12 cellular contexts compared by ENCODE assay signal in genomic region chr11:62755086-62755615, GRCh38. TPM values are rescaled to one million over a fixed set of nuclear protein-coding genes. Genes with fewer than 3 reads are reported as not detected.
A peak's percentile ranks its signal among the peaks of the same experiment; 100 is the strongest.
DNase-seq lines count a peak whose midpoint lies in the region; ATAC-seq and TF ChIP-seq lines count a peak whose summit lies in the region.
"Had no signal": no experiment of that assay in that cellular context is flagged by ENCODE, and none has a peak within 500 bp of the region (broad histone marks: within the 10 kb centered on the region; RNA-seq: fewer than 3 reads in every experiment).

No MANE protein-coding gene starts in this region.

- no peaks in the 10 kb centered on the region for H3K9me3 ChIP-seq in T-helper 17 cell (ENCODE audit: control insufficient read depth, low read length, poor library complexity, severe bottlenecking)
- H3K9me3 ChIP-seq: ascending aorta, uterus had no signal

- H3K27ac Mint-ChIP-seq in activated naive CD4-positive, alpha-beta T cell treated with anti-CD3 and anti-CD28 coated beads, Interleukin-2, amount 10 ng/mL, durations not matched to agents 7 days and 5 days, result peak overlapping the region; percentile 71
- peak overlapping the region; percentile 94 for H3K27ac Mint-ChIP-seq in T-helper 17 cell
- peak overlapping the region; percentile 45 for H3K27ac Mint-ChIP-seq in glutamatergic neuron (ENCODE audit: unreplicated experiment)
- no peak overlapping the region for H3K27ac Mint-ChIP-seq in stimulated activated memory B cell treated with anti-CD40 and anti-IgM and Interleukin-4, amounts not matched to agents 10 μg/mL and 1 μg/mL and 100 μg/mL, for 72 hours

- H3K4me3 Mint-ChIP-seq in activated naive CD4-positive, alpha-beta T cell treated with anti-CD3 and anti-CD28 coated beads, Interleukin-2, amount 10 ng/mL, durations not matched to agents 7 days and 5 days, result peak overlapping the region; percentile 47
- H3K4me3 Mint-ChIP-seq in T-helper 17 cell (peak overlapping the region; percentile 21), glutamatergic neuron (ENCODE audit: unreplicated experiment) (peak overlapping the region; percentile 93)
- peak overlapping the region; percentile 40 for H3K4me3 Mint-ChIP-seq in stimulated activated memory B cell treated with anti-CD40 and anti-IgM and Interleukin-4, amounts not matched to agents 10 μg/mL and 1 μg/mL and 100 μg/mL, for 72 hours

- peaks cover 26% of the 10 kb centered on the region for H3K4me1 Mint-ChIP-seq in activated naive CD4-positive, alpha-beta T cell treated with anti-CD3 and anti-CD28 coated beads, Interleukin-2, amount 10 ng/mL, durations not matched to agents 7 days and 5 days
- H3K4me1 Mint-ChIP-seq in T-helper 17 cell (peaks cover 6% of the 10 kb centered on the region), glutamatergic neuron (ENCODE audit: low read depth, unreplicated experiment) (peaks cover 1% of the 10 kb centered on the region)
- H3K4me1 Mint-ChIP-seq in stimulated activated memory B cell treated with anti-CD40 and anti-IgM and Interleukin-4, amounts not matched to agents 10 μg/mL and 1 μg/mL and 100 μg/mL, for 72 hours, result peaks cover 18% of the 10 kb centered on the region

- no peaks in the 10 kb centered on the region for H3K9me3 Mint-ChIP-seq in activated naive CD4-positive, alpha-beta T cell treated with anti-CD3 and anti-CD28 coated beads, Interleukin-2, amount 10 ng/mL, durations not matched to agents 7 days and 5 days
- H3K9me3 Mint-ChIP-seq in glutamatergic neuron (ENCODE audit: unreplicated experiment), result peaks cover 13% of the 10 kb centered on the region
- no peaks in the 10 kb centered on the region for H3K9me3 Mint-ChIP-seq in stimulated activated memory B cell treated with anti-CD40 and anti-IgM and Interleukin-4, amounts not matched to agents 10 μg/mL and 1 μg/mL and 100 μg/mL, for 72 hours

- no peak for DNase-seq in activated naive CD4-positive, alpha-beta T cell treated with anti-CD3 and anti-CD28 coated beads, Interleukin-2, amount 10 ng/mL, durations not matched to agents 7 days and 5 days
- DNase-seq in activated naive CD4-positive, alpha-beta T cell (lab: John Stamatoyannopoulos, UW), result no peak
- no peak for DNase-seq in T-helper 17 cell
- no peak for DNase-seq in glutamatergic neuron
- no peak for DNase-seq in stimulated activated CD4-positive, alpha-beta T cell treated with anti-CD3 and anti-CD28 coated beads, Interleukin-2, amount 100 ng/mL, for 24 hours
- DNase-seq in NCI-H82 (lab: John Stamatoyannopoulos, UW), result no peak
- DNase-seq: activated CD4-positive, alpha-beta T cell treated with anti-CD3 and anti-CD28 coated beads, Interleukin-2, amount 50 U/mL, for 48 hours; NCI-H524; uterus had no signal

- peaks cover 6% of the 10 kb centered on the region for H3K36me3 Mint-ChIP-seq in activated naive CD4-positive, alpha-beta T cell treated with anti-CD3 and anti-CD28 coated beads, Interleukin-2, amount 10 ng/mL, durations not matched to agents 7 days and 5 days
- H3K36me3 Mint-ChIP-seq in T-helper 17 cell (ENCODE audit: low read depth), result no peaks in the 10 kb centered on the region
- H3K36me3 Mint-ChIP-seq in glutamatergic neuron (ENCODE audit: unreplicated experiment), result no peaks in the 10 kb centered on the region
- no peaks in the 10 kb centered on the region for H3K36me3 Mint-ChIP-seq in stimulated activated memory B cell treated with anti-CD40 and anti-IgM and Interleukin-4, amounts not matched to agents 10 μg/mL and 1 μg/mL and 100 μg/mL, for 72 hours

- H3K27me3 Mint-ChIP-seq in activated naive CD4-positive, alpha-beta T cell treated with anti-CD3 and anti-CD28 coated beads, Interleukin-2, amount 10 ng/mL, durations not matched to agents 7 days and 5 days, result peaks cover 8% of the 10 kb centered on the region
- H3K27me3 Mint-ChIP-seq in T-helper 17 cell (no peaks in the 10 kb centered on the region), glutamatergic neuron (ENCODE audit: unreplicated experiment) (peaks cover 4% of the 10 kb centered on the region)
- no peaks in the 10 kb centered on the region for H3K27me3 Mint-ChIP-seq in stimulated activated memory B cell treated with anti-CD40 and anti-IgM and Interleukin-4, amounts not matched to agents 10 μg/mL and 1 μg/mL and 100 μg/mL, for 72 hours

- CTCF ChIA-PET in activated naive CD4-positive, alpha-beta T cell treated with anti-CD3 and anti-CD28 coated beads, Interleukin-2, amount 10 ng/mL, durations not matched to agents 7 days and 5 days (lab: Charles Lee), result interaction anchor here (1.5 to 2.5 kb wide), 2 partner anchors 31 to 213 kb away, joined by 3 to 11 read pairs; no protein-coding TSS in a partner anchor

- ATAC-seq in T-helper 17 cell (no peak), GM19324 (IDR thresholded peaks at IDR 0.05; ENCODE audit: low FRiP score, unreplicated experiment) (no peak)
- ATAC-seq in stimulated activated memory B cell treated with anti-CD40 and anti-IgM and Interleukin-4, amounts not matched to agents 10 μg/mL and 1 μg/mL and 100 μg/mL, for 72 hours, result no peak

- no peak for TF ChIP-seq CTCF in glutamatergic neuron (IDR thresholded peaks at IDR 0.05; ENCODE audit: partially characterized antibody, unreplicated experiment)

RNA-seq across cellular contexts. Expression of gene ZBTB3, which starts 1.2 kb away (rescaled TPM):
- total RNA-seq in T-helper 17 cell (1 to 10 TPM; 7.4 to 9.1 TPM), glutamatergic neuron (ENCODE audit: unreplicated experiment) (14.6 TPM)

RNA-seq across cellular contexts. Expression of gene POLR2G, which starts 6.2 kb away (rescaled TPM):
- total RNA-seq in T-helper 17 cell, result 10 to 100 TPM; 65.0 to 65.7 TPM
- total RNA-seq in glutamatergic neuron (ENCODE audit: unreplicated experiment), result 92.5 TPM

RNA-seq across cellular contexts. Expression of gene TAF6L, which starts 16.0 kb away (rescaled TPM):
- 10 to 100 TPM; 14.1 to 15.8 TPM for total RNA-seq in T-helper 17 cell
- total RNA-seq in glutamatergic neuron (ENCODE audit: unreplicated experiment), result 39.4 TPM

RNA-seq across cellular contexts. Expression of gene TTC9C, which starts 26.9 kb away (rescaled TPM):
- total RNA-seq in T-helper 17 cell (10 to 100 TPM; 11.0 to 14.1 TPM), glutamatergic neuron (ENCODE audit: unreplicated experiment) (34.1 TPM)

RNA-seq across cellular contexts. Expression of gene HNRNPUL2, which starts 27.9 kb away (rescaled TPM):
- total RNA-seq in T-helper 17 cell (10 to 100 TPM; 41.4 to 43.2 TPM), glutamatergic neuron (ENCODE audit: unreplicated experiment) (58.6 TPM)

Comparison
In these comparisons a context has a peak if more than half of its experiments do, and no peak if none do; other contexts are left out.
1. H3K4me3 Mint-ChIP-seq: peak in every context shown above with its lines; median percentile 93 in glutamatergic neuron; 47 in activated naive CD4-positive, alpha-beta T cell treated with anti-CD3 and anti-CD28 coated beads, Interleukin-2, amount 10 ng/mL, durations not matched to agents 7 days and 5 days; 40 in stimulated activated memory B cell treated with anti-CD40 and anti-IgM and Interleukin-4, amounts not matched to agents 10 μg/mL and 1 μg/mL and 100 μg/mL, for 72 hours; 21 in T-helper 17 cell.